ENCODE assay signal across 19 cellular contexts in the genomic region with DNA sequence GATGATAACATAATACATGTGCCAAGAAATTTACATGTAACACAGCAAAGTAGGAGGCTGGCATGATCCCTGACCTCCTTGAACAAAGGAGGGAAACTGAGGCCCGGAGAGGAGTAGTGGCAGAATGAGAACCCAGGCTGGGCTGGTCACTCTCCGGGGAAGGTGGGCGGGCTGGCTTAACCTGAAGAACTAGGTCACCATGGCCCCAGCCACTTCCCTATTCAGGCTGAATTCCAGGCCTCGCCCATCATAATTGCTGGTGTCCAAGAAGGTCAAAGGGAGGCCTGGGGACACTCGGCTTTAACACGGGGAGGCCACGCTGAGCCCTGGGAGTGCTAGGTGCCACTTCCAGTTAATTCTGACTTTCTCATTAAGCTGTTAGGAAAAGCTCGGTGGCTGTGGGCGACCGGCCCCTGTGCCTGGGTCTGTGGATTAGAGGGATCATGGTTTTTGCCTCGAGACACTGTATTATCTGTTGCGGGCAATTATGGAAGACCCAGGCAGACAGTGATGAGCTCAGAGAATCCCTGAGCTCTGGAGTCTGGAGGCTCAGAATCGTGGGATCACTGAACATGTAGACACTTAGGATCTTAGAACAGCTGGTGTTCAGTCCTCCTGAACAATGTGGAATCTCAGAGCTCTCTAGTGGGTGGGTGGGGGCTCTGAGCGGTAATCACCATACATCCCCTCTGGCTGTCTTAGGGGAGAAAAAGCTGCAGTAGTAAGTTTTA. TPM values are rescaled to one million over a fixed set of nuclear protein-coding genes. Genes with fewer than 3 reads are reported as not detected.
DNase-seq lines count a peak whose midpoint lies in the region; ATAC-seq and FAIRE-seq lines count a peak whose summit lies in the region.
"Had no signal": no experiment of that assay in that cellular context is flagged by ENCODE, and none has a peak within 500 bp of the region (broad histone marks: within the 10 kb centered on the region; RNA-seq: fewer than 3 reads in every experiment).

No MANE protein-coding gene starts in this region.

- peak; percentile 66 for ATAC-seq in esophagus mucosa
- ATAC-seq: activated T-cell treated with anti-CD3 and anti-CD28 coated beads, Interleukin-2, amount 50 U/mL, for 4 hours; GM12878 had no signal

- FAIRE-seq in urothelium cell line (lab: Jason Lieb, UNC), result no peak
- FAIRE-seq: bronchial epithelial cell, GM12878 had no signal

- DNase-seq in Caki2 (ENCODE audit: low read depth), result peak; percentile 19
- DNase-seq in NCI-H2227 (lab: John Stamatoyannopoulos, UW; ENCODE audit: unreplicated experiment), result peak; percentile 45
- peak; percentile 79 for DNase-seq in retina
- no peak for DNase-seq in urothelium cell line (ENCODE audit: low spot score)
- DNase-seq in NCI-H1694 (lab: John Stamatoyannopoulos, UW), result no peak
- no peak for DNase-seq in DMS53 (lab: John Stamatoyannopoulos, UW)
- no peak for DNase-seq in COLO829 (ENCODE audit: low spot score)
- DNase-seq: activated naive CD4-positive, alpha-beta T cell treated with Interleukin-2 at 50 U/mL for 16 hours; activated T-cell treated with anti-CD3 and anti-CD28 coated beads, Interleukin-2, amount 50 U/mL, for 4 hours; CD4-positive, alpha-beta T cell; DMS79; HFFc6; kidney glomerular epithelial cell; NCI-H1105 treated with DMSO at 0.1 percent for 48 hours; NCI-H526; stimulated activated CD4-positive, alpha-beta T cell treated with anti-CD3 and anti-CD28 coated beads, Interleukin-12 subunit alpha, Interleukin-12 subunit beta, amount 100 ng/mL, for 4 hours had no signal

- in situ Hi-C loops in Caki2 (cut with HindIII; ENCODE audit: low pct_unique_long_range_greater_than_20kb, low sequenced_read_pairs), result no loop called here

RNA-seq across cellular contexts. Expression of a gene that starts 5.0 kb away (rescaled TPM):
- total RNA-seq in Caki2 (2014; rRNA removed; shearing (Covaris generic); ENCODE audit: low replicate concordance), result 0.41 TPM in 1 of 2 replicates, not detected in the other
- 29.7 TPM for total RNA-seq in esophagus mucosa

RNA-seq across cellular contexts. Expression of a gene that starts 49.9 kb away (rescaled TPM):
- total RNA-seq in Caki2 (2014; rRNA removed; shearing (Covaris generic); ENCODE audit: low replicate concordance), result 2.0 and 12.9 TPM in 2 replicates
- total RNA-seq in esophagus mucosa, result 30.0 TPM

RNA-seq across cellular contexts. Expression of a gene that starts 50.2 kb away (rescaled TPM):
- total RNA-seq in Caki2 (2014; rRNA removed; shearing (Covaris generic); ENCODE audit: low replicate concordance), result 35.5 and 54.0 TPM in 2 replicates
- 35.5 TPM for total RNA-seq in esophagus mucosa

Comparison
In these comparisons a context has a peak if more than half of its experiments do, and no peak if none do; other contexts are left out.
1. DNase-seq: peak in Caki2 (single experiment), NCI-H2227 (single experiment) and retina (single experiment); none in urothelium cell line (single experiment), NCI-H1694 (single experiment), DMS53 (single experiment) and COLO829 (single experiment).
2. RNA of a gene that starts 5.0 kb away (total RNA-seq): 29.7 TPM in esophagus mucosa (single experiment); 0.41 TPM in Caki2; every median in the first group is over 10 times any median in the second.